ENCODE assay signal across 11 cellular contexts in genomic region chr15:90058308-90058707, GRCh38. TPM values are rescaled to one million over a fixed set of nuclear protein-coding genes. Genes with fewer than 3 reads are reported as not detected.
DNase-seq lines count a peak whose midpoint lies in the region; ATAC-seq and TF ChIP-seq lines count a peak whose summit lies in the region.
"Had no signal": no experiment of that assay in that cellular context is flagged by ENCODE, and none has a peak within 500 bp of the region (broad histone marks: within the 10 kb centered on the region; RNA-seq: fewer than 3 reads in every experiment).

No MANE protein-coding gene starts in this region.

- no peaks in the 10 kb centered on the region for H3K27me3 Mint-ChIP-seq in T-helper 1 cell treated with Interleukin-12 subunit alpha and Interleukin-12 subunit beta and Interleukin-4 antibody, amounts not matched to agents 30 μg/mL and 1 μg/mL, for 36 hours (ENCODE audit: low read depth)
- H3K27me3 Mint-ChIP-seq: brain had no signal

- no peak overlapping the region for H3K4ac ChIP-seq in neuronal stem cell (ENCODE audit: low read length)

- H2BK12ac ChIP-seq in neuronal stem cell (ENCODE audit: low read length): no peak overlapping the region

- H3K9me3 ChIP-seq in OCI-LY3 (ENCODE audit: insufficient read depth, low read length) (no peaks in the 10 kb centered on the region), neuronal stem cell (replicated peaks in 1 of 2; ENCODE audit: control insufficient read depth in 2 of 2, insufficient read depth in 1 of 2, low read depth in 1 of 2, low read length in 2 of 2) (peaks cover 0 to 3% of the 10 kb centered on the region in 2 donors), left lung (no peaks in the 10 kb centered on the region)

- H4K8ac ChIP-seq in neuronal stem cell (ENCODE audit: low read depth, low read length): no peak overlapping the region

- no peak overlapping the region for H2AK5ac ChIP-seq in neuronal stem cell (ENCODE audit: low read depth, low read length)

- H3K14ac ChIP-seq in neuronal stem cell (ENCODE audit: low read length): no peak overlapping the region

- no peak overlapping the region for H2BK5ac ChIP-seq in neuronal stem cell (ENCODE audit: low read length)

- no CpG with 5 or more reads among the region's 4 CpGs for WGBS in neuronal stem cell (ENCODE audit: extremely low coverage in 2 of 2, insufficient read length in 2 of 2, insufficient replicate concordance in 1 of 2), 2 donors

- peaks cover 21% of the 10 kb centered on the region for H3K36me3 ChIP-seq in OCI-LY3 (replicated peaks; ENCODE audit: low read depth, low read length)
- no peaks in the 10 kb centered on the region for H3K36me3 ChIP-seq in neuronal stem cell (replicated peaks in 1 of 2; ENCODE audit: control insufficient read depth in 2 of 2, insufficient read depth in 2 of 2, low read length in 2 of 2)
- no peaks in the 10 kb centered on the region for H3K36me3 ChIP-seq in left lung

- intact Hi-C loops in left lung (cut with DNase I): no loop called here

- H3K4me3 ChIP-seq in OCI-LY3 (ENCODE audit: low read length): peak overlapping the region; percentile 13; the same call in 1 of the 2 replicates
- no peak overlapping the region for H3K4me3 ChIP-seq in neuronal stem cell (ENCODE audit: low read length in 2 of 2)
- no peak overlapping the region for H3K4me3 ChIP-seq in left lung

- no peak overlapping the region for H3K4me3 Mint-ChIP-seq in T-helper 1 cell treated with Interleukin-12 subunit alpha and Interleukin-12 subunit beta and Interleukin-4 antibody, amounts not matched to agents 30 μg/mL and 1 μg/mL, for 36 hours
- H3K4me3 Mint-ChIP-seq: brain had no signal

- peaks cover 22% of the 10 kb centered on the region for H3K4me1 Mint-ChIP-seq in T-helper 1 cell treated with Interleukin-12 subunit alpha and Interleukin-12 subunit beta and Interleukin-4 antibody, amounts not matched to agents 30 μg/mL and 1 μg/mL, for 36 hours (ENCODE audit: low read depth)

- TF ChIP-seq CTCF in OCI-LY3 (IDR thresholded peaks at IDR 0.05; ENCODE audit: low read depth, low read length) (no peak), left lung (IDR thresholded peaks at IDR 0.05) (no peak)

- no peak overlapping the region for H2BK120ac ChIP-seq in neuronal stem cell (ENCODE audit: low read depth, low read length)

- no peaks in the 10 kb centered on the region for H4K20me1 ChIP-seq in OCI-LY3 (ENCODE audit: insufficient read depth, low read length)

- peak overlapping the region; percentile 91 for H3K9ac ChIP-seq in OCI-LY3 (ENCODE audit: low read length)
- no peak overlapping the region for H3K9ac ChIP-seq in neuronal stem cell (ENCODE audit: low read depth, low read length, poor library complexity)

- no peak overlapping the region for H2AFZ ChIP-seq in OCI-LY3 (ENCODE audit: low read depth, low read length)
- H2AFZ ChIP-seq in neuronal stem cell (ENCODE audit: low read length): no peak overlapping the region

- peaks cover 92% of the 10 kb centered on the region for H3K79me2 ChIP-seq in OCI-LY3 (ENCODE audit: low read length)

- no peak overlapping the region for H2BK15ac ChIP-seq in neuronal stem cell (ENCODE audit: low read length)

- H3K27ac ChIP-seq in OCI-LY3 (ENCODE audit: low read length) (peak overlapping the region; percentile 98), neuronal stem cell (replicated peaks; ENCODE audit: low read length) (no peak overlapping the region), left lung (peak overlapping the region in 1 of 2 donors; percentile 96)

- H3K27me3 ChIP-seq in OCI-LY3 (ENCODE audit: low read depth, low read length): no peaks in the 10 kb centered on the region
- H3K27me3 ChIP-seq in neuronal stem cell (ENCODE audit: control insufficient read depth in 3 of 3, insufficient read depth in 3 of 3, low read depth in 1 of 3, low read length in 3 of 3): no peaks in the 10 kb centered on the region
- H3K27me3 ChIP-seq in left lung: no peaks in the 10 kb centered on the region

- DNase-seq in T-helper 1 cell: no peak
- no peak for DNase-seq in neuronal stem cell (ENCODE audit: low spot score)
- no peak for DNase-seq in DMS53 (lab: John Stamatoyannopoulos, UW)
- no peak for DNase-seq in left lung
- DNase-seq: activated CD4-positive, alpha-beta T cell treated with anti-CD3 and anti-CD28 coated beads, Interleukin-2, amount 50 U/mL, for 1 hour; NCI-H510A had no signal

- no peak overlapping the region for H3K23ac ChIP-seq in neuronal stem cell (ENCODE audit: low read depth, low read length, poor library complexity)

- H3K4me2 ChIP-seq in OCI-LY3 (ENCODE audit: low read length): peak overlapping the region; percentile 50
- H3K4me2 ChIP-seq in neuronal stem cell (ENCODE audit: insufficient read depth, low read length, poor library complexity, severe bottlenecking): no peak overlapping the region

- peaks cover 94% of the 10 kb centered on the region for H3K4me1 ChIP-seq in OCI-LY3 (ENCODE audit: low read length)
- H3K4me1 ChIP-seq in neuronal stem cell (ENCODE audit: control insufficient read depth in 2 of 2, insufficient read depth in 1 of 2, low read depth in 1 of 2, low read length in 2 of 2): peaks cover 40 to 41% of the 10 kb centered on the region in 2 donors
- peaks cover 52 to 86% of the 10 kb centered on the region in 2 donors for H3K4me1 ChIP-seq in left lung

- H3K36me3 Mint-ChIP-seq in T-helper 1 cell treated with Interleukin-12 subunit alpha and Interleukin-12 subunit beta and Interleukin-4 antibody, amounts not matched to agents 30 μg/mL and 1 μg/mL, for 36 hours (ENCODE audit: low read depth): no peaks in the 10 kb centered on the region
- H3K36me3 Mint-ChIP-seq: brain had no signal

- no peak overlapping the region for H4K91ac ChIP-seq in neuronal stem cell (ENCODE audit: low read depth, low read length, poor library complexity)

- no peaks in the 10 kb centered on the region for H3K9me3 Mint-ChIP-seq in T-helper 1 cell treated with Interleukin-12 subunit alpha and Interleukin-12 subunit beta and Interleukin-4 antibody, amounts not matched to agents 30 μg/mL and 1 μg/mL, for 36 hours

- ATAC-seq in HG02763 (IDR thresholded peaks at IDR 0.05; ENCODE audit: unreplicated experiment) (peak; percentile 29), HG03139 (IDR thresholded peaks at IDR 0.05; ENCODE audit: unreplicated experiment) (no peak), left lung (no peak)

- peaks cover 21% of the 10 kb centered on the region for H3K79me1 ChIP-seq in neuronal stem cell (ENCODE audit: low read depth, low read length)

- H3K27ac Mint-ChIP-seq in T-helper 1 cell treated with Interleukin-12 subunit alpha and Interleukin-12 subunit beta and Interleukin-4 antibody, amounts not matched to agents 30 μg/mL and 1 μg/mL, for 36 hours: peak overlapping the region; percentile 64

- peak overlapping the region; percentile 11 for H3K18ac ChIP-seq in neuronal stem cell (ENCODE audit: low read length)

RNA-seq across cellular contexts. Expression of gene IDH2, which starts 44.0 kb away (rescaled TPM):
- 111 TPM for polyA plus RNA-seq in neuronal stem cell (2013, experiment 1 of 2)
- polyA plus RNA-seq in neuronal stem cell (2013, experiment 2 of 2): 110 TPM
- total RNA-seq in left lung: 10 to 100 TPM; 92.7 to 95.3 TPM

RNA-seq across cellular contexts. Expression of gene ZNF710, which starts 57.2 kb away (rescaled TPM):
- 47.8 TPM for polyA plus RNA-seq in neuronal stem cell (2013, experiment 1 of 2)
- 50.8 TPM for polyA plus RNA-seq in neuronal stem cell (2013, experiment 2 of 2)
- total RNA-seq in left lung: 10 to 100 TPM; 46.2 to 53.7 TPM
